ENCODE assay signal across 7 cellular contexts in the genomic region with DNA sequence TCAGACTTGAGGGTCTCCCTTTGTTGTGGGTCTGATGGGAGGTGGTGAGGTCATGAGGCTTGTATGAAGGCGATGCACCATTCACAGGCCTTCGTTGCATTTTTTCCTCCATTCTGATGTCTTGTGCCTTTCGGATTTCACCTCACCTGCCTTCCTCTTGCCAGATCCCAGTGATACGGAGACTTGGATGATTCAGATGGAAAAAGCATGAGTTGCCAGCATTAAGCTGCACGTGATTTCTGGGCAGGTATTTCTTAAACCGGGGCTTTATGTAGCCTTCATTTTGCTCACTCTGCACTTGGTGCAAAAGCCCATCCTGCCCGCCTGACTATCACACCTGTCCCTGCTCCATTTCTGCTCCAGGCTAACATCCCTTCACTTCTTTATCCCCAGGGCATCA.
"Had no signal": no experiment of that assay in that cellular context is flagged by ENCODE, and none has a peak within 500 bp of the region (broad histone marks: within the 10 kb centered on the region; RNA-seq: fewer than 3 reads in every experiment).

No MANE protein-coding gene starts in this region.

- H3K27ac Mint-ChIP-seq: IgD-negative memory B cell had no signal

- DNase-seq: IMR-90, KBM-7 had no signal

- FAIRE-seq: HepG2, HTR-8/SVneo, K562 had no signal

- H3K4me3 Mint-ChIP-seq: IgD-negative memory B cell had no signal

- H3K36me3 Mint-ChIP-seq: IgD-negative memory B cell had no signal

- H3K4me3 ChIP-seq: K562 had no signal

- H3K4me1 Mint-ChIP-seq: IgD-negative memory B cell had no signal

- H3K27ac ChIP-seq: HL-60 had no signal

- ATAC-seq: HepG2, K562 had no signal
